39 cellular contexts compared by ENCODE assay signal in genomic region chr1:43001434-43001833, GRCh38.
"Had no signal": no experiment of that assay in that cellular context is flagged by ENCODE, and none has a peak within 500 bp of the region (broad histone marks: within the 10 kb centered on the region; RNA-seq: fewer than 3 reads in every experiment).

No MANE protein-coding gene starts in this region.

- FAIRE-seq: astrocyte, bronchial epithelial cell had no signal

- H3K9me3 ChIP-seq: adrenal gland, ascending aorta, body of pancreas, breast epithelium had no signal

- ATAC-seq: activated naive CD4-positive, alpha-beta T cell treated with anti-CD3 and anti-CD28 coated beads, Interleukin-2, amount 50 U/mL, for 72 hours; activated naive CD8-positive, alpha-beta T cell treated with anti-CD3 and anti-CD28 coated beads, Interleukin-2, amount 50 U/mL, for 24 hours; activated T-cell treated with anti-CD3 and anti-CD28 coated beads, Interleukin-2, amount 50 U/mL, for 4 hours; activated T-cell treated with anti-CD3 and anti-CD28 coated beads, Interleukin-2, amount 50 U/mL, for 72 hours; activated T-helper 17 cell treated with anti-CD3 and anti-CD28 coated beads, Interleukin-2, amount 50 U/mL, for 72 hours; body of pancreas had no signal

- H3K27ac Mint-ChIP-seq: activated naive CD4-positive, alpha-beta T cell treated with anti-CD3 and anti-CD28 coated beads for 36 hours; activated naive CD4-positive, alpha-beta T cell treated with anti-CD3 and anti-CD28 coated beads, Interleukin-2, amount 10 ng/mL, durations not matched to agents 7 days and 5 days; activated naive CD4-positive, alpha-beta T cell treated with anti-CD3 and anti-CD28 coated beads, Interleukin-2, amount 50 U/mL, for 24 hours; activated naive CD4-positive, alpha-beta T cell treated with anti-CD3 and anti-CD28 coated beads, Interleukin-2, amount 50 U/mL, for 72 hours; activated naive CD8-positive, alpha-beta T cell; activated naive CD8-positive, alpha-beta T cell treated with anti-CD3 and anti-CD28 coated beads for 36 hours; activated naive CD8-positive, alpha-beta T cell treated with anti-CD3 and anti-CD28 coated beads, Interleukin-2, amount 10 ng/mL, durations not matched to agents 7 days and 5 days; activated naive CD8-positive, alpha-beta T cell treated with anti-CD3 and anti-CD28 coated beads, Interleukin-2, amount 50 U/mL, for 24 hours; activated T-cell treated with anti-CD3 and anti-CD28 coated beads, Interleukin-2, amount 50 U/mL, for 24 hours; activated T-cell treated with anti-CD3 and anti-CD28 coated beads, Interleukin-2, amount 50 U/mL, for 72 hours; activated T-helper 1 cell treated with anti-CD3 and anti-CD28 coated beads, Interleukin-12 subunit alpha, Interleukin-12 subunit beta, Interleukin-2, Interleukin-4 antibody, amounts not matched to agents 30 ng/mL and 10 ng/mL and 1 ng/mL, durations not matched to agents 14 hours and 24 hours and 36 hours; activated T-helper 17 cell treated with anti-CD3 and anti-CD28 coated beads, Interleukin-2, amount 50 U/mL, for 72 hours; activated T-helper 2 cell treated with anti-CD3 and anti-CD28 coated beads, Interferon-gamma antibody, Interleukin-2, Interleukin-4, amounts not matched to agents 10 μg/mL and 5 μg/mL and 100 μg/mL, durations not matched to agents 14 hours and 24 hours and 36 hours; brain had no signal

- H3K36me3 ChIP-seq: adrenal gland, ascending aorta, brain microvascular endothelial cell, breast epithelium, cardiac muscle cell had no signal

- DNase-seq: activated effector memory CD4-positive, alpha-beta T cell treated with anti-CD3 and anti-CD28 coated beads, Interleukin-2, amount 50 U/mL, for 16 hours; activated effector memory CD4-positive, alpha-beta T cell treated with Interleukin-2 at 50 U/mL for 16 hours; activated gamma-delta T cell; activated gamma-delta T cell treated with Interleukin-2 at 50 U/mL for 16 hours; activated naive CD4-positive, alpha-beta T cell; activated naive CD4-positive, alpha-beta T cell treated with anti-CD3 and anti-CD28 coated beads for 36 hours; activated naive CD4-positive, alpha-beta T cell treated with anti-CD3 and anti-CD28 coated beads, Interleukin-2, amount 10 ng/mL, durations not matched to agents 7 days and 5 days; activated naive CD4-positive, alpha-beta T cell treated with anti-CD3 and anti-CD28 coated beads, Interleukin-2, amount 50 U/mL, for 16 hours; activated naive CD4-positive, alpha-beta T cell treated with Interleukin-2 at 50 U/mL for 16 hours; activated naive CD8-positive, alpha-beta T cell treated with anti-CD3 and anti-CD28 coated beads for 36 hours; activated naive CD8-positive, alpha-beta T cell treated with anti-CD3 and anti-CD28 coated beads, Interleukin-2, amount 10 ng/mL, durations not matched to agents 7 days and 5 days; activated naive CD8-positive, alpha-beta T cell treated with anti-CD3 and anti-CD28 coated beads, Interleukin-2, amount 50 U/mL, for 24 hours; activated T-cell treated with anti-CD3 and anti-CD28 coated beads, Interleukin-2, amount 50 U/mL, for 1 hour; activated T-cell treated with anti-CD3 and anti-CD28 coated beads, Interleukin-2, amount 50 U/mL, for 24 hours; activated T-cell treated with anti-CD3 and anti-CD28 coated beads, Interleukin-2, amount 50 U/mL, for 4 hours; activated T-cell treated with anti-CD3 and anti-CD28 coated beads, Interleukin-2, amount 50 U/mL, for 48 hours; activated T-cell treated with anti-CD3 and anti-CD28 coated beads, Interleukin-2, amount 50 U/mL, for 72 hours; adrenal gland; amniotic stem cell; amygdala; anterior cingulate cortex; aorta; body of pancreas; brain microvascular endothelial cell; central memory CD4-positive, alpha-beta T cell; cerebellar nuclear complex had no signal

- H3K27me3 ChIP-seq: adrenal gland, ascending aorta, body of pancreas, brain microvascular endothelial cell, breast epithelium, cardiac muscle cell had no signal

- H3K36me3 Mint-ChIP-seq: activated naive CD4-positive, alpha-beta T cell treated with anti-CD3 and anti-CD28 coated beads, Interleukin-2, amount 10 ng/mL, durations not matched to agents 7 days and 5 days; activated naive CD4-positive, alpha-beta T cell treated with anti-CD3 and anti-CD28 coated beads, Interleukin-2, amount 50 U/mL, for 24 hours; activated naive CD4-positive, alpha-beta T cell treated with anti-CD3 and anti-CD28 coated beads, Interleukin-2, amount 50 U/mL, for 72 hours; activated naive CD8-positive, alpha-beta T cell; activated naive CD8-positive, alpha-beta T cell treated with anti-CD3 and anti-CD28 coated beads for 36 hours; activated naive CD8-positive, alpha-beta T cell treated with anti-CD3 and anti-CD28 coated beads, Interleukin-2, amount 10 ng/mL, durations not matched to agents 7 days and 5 days; brain had no signal

- H3K9me3 Mint-ChIP-seq: activated naive CD4-positive, alpha-beta T cell treated with anti-CD3 and anti-CD28 coated beads for 36 hours; activated naive CD4-positive, alpha-beta T cell treated with anti-CD3 and anti-CD28 coated beads, Interleukin-2, amount 10 ng/mL, durations not matched to agents 7 days and 5 days; activated naive CD4-positive, alpha-beta T cell treated with anti-CD3 and anti-CD28 coated beads, Interleukin-2, amount 50 U/mL, for 24 hours; activated naive CD4-positive, alpha-beta T cell treated with anti-CD3 and anti-CD28 coated beads, Interleukin-2, amount 50 U/mL, for 72 hours; activated naive CD8-positive, alpha-beta T cell treated with anti-CD3 and anti-CD28 coated beads for 36 hours; activated naive CD8-positive, alpha-beta T cell treated with anti-CD3 and anti-CD28 coated beads, Interleukin-2, amount 10 ng/mL, durations not matched to agents 7 days and 5 days; activated naive CD8-positive, alpha-beta T cell treated with anti-CD3 and anti-CD28 coated beads, Interleukin-2, amount 50 U/mL, for 24 hours; activated T-cell treated with anti-CD3 and anti-CD28 coated beads, Interleukin-2, amount 50 U/mL, for 24 hours; activated T-cell treated with anti-CD3 and anti-CD28 coated beads, Interleukin-2, amount 50 U/mL, for 4 hours; activated T-cell treated with anti-CD3 and anti-CD28 coated beads, Interleukin-2, amount 50 U/mL, for 72 hours; activated T-helper 1 cell treated with anti-CD3 and anti-CD28 coated beads, Interleukin-12 subunit alpha, Interleukin-12 subunit beta, Interleukin-2, Interleukin-4 antibody, amounts not matched to agents 30 ng/mL and 10 ng/mL and 1 ng/mL, durations not matched to agents 14 hours and 24 hours and 36 hours; activated T-helper 17 cell treated with anti-CD3 and anti-CD28 coated beads, Interleukin-2, amount 50 U/mL, for 72 hours; activated T-helper 2 cell treated with anti-CD3 and anti-CD28 coated beads, Interferon-gamma antibody, Interleukin-2, Interleukin-4, amounts not matched to agents 10 μg/mL and 5 μg/mL and 100 μg/mL, durations not matched to agents 14 hours and 24 hours and 36 hours; central memory CD8-positive, alpha-beta T cell had no signal

- H3K27me3 Mint-ChIP-seq: activated naive CD4-positive, alpha-beta T cell treated with anti-CD3 and anti-CD28 coated beads, Interleukin-2, amount 50 U/mL, for 24 hours; activated naive CD8-positive, alpha-beta T cell; activated naive CD8-positive, alpha-beta T cell treated with anti-CD3 and anti-CD28 coated beads for 36 hours; activated naive CD8-positive, alpha-beta T cell treated with anti-CD3 and anti-CD28 coated beads, Interleukin-2, amount 10 ng/mL, durations not matched to agents 7 days and 5 days; activated naive CD8-positive, alpha-beta T cell treated with anti-CD3 and anti-CD28 coated beads, Interleukin-2, amount 50 U/mL, for 24 hours; activated T-cell treated with anti-CD3 and anti-CD28 coated beads, Interleukin-2, amount 50 U/mL, for 24 hours; activated T-helper 17 cell treated with anti-CD3 and anti-CD28 coated beads, Interleukin-2, amount 50 U/mL, for 72 hours; central memory CD8-positive, alpha-beta T cell had no signal

- H3K4me1 Mint-ChIP-seq: activated naive CD4-positive, alpha-beta T cell treated with anti-CD3 and anti-CD28 coated beads, Interleukin-2, amount 50 U/mL, for 24 hours; activated naive CD8-positive, alpha-beta T cell treated with anti-CD3 and anti-CD28 coated beads for 36 hours; central memory CD8-positive, alpha-beta T cell had no signal

- H3K4me3 Mint-ChIP-seq: activated naive CD4-positive, alpha-beta T cell treated with anti-CD3 and anti-CD28 coated beads for 36 hours; activated naive CD4-positive, alpha-beta T cell treated with anti-CD3 and anti-CD28 coated beads, Interleukin-2, amount 10 ng/mL, durations not matched to agents 7 days and 5 days; activated naive CD4-positive, alpha-beta T cell treated with anti-CD3 and anti-CD28 coated beads, Interleukin-2, amount 50 U/mL, for 24 hours; activated naive CD8-positive, alpha-beta T cell; activated naive CD8-positive, alpha-beta T cell treated with anti-CD3 and anti-CD28 coated beads for 36 hours; activated naive CD8-positive, alpha-beta T cell treated with anti-CD3 and anti-CD28 coated beads, Interleukin-2, amount 10 ng/mL, durations not matched to agents 7 days and 5 days; activated naive CD8-positive, alpha-beta T cell treated with anti-CD3 and anti-CD28 coated beads, Interleukin-2, amount 50 U/mL, for 24 hours; activated T-cell treated with anti-CD3 and anti-CD28 coated beads, Interleukin-2, amount 50 U/mL, for 24 hours; activated T-cell treated with anti-CD3 and anti-CD28 coated beads, Interleukin-2, amount 50 U/mL, for 4 hours; activated T-cell treated with anti-CD3 and anti-CD28 coated beads, Interleukin-2, amount 50 U/mL, for 72 hours; activated T-helper 1 cell treated with anti-CD3 and anti-CD28 coated beads, Interleukin-12 subunit alpha, Interleukin-12 subunit beta, Interleukin-2, Interleukin-4 antibody, amounts not matched to agents 30 ng/mL and 10 ng/mL and 1 ng/mL, durations not matched to agents 14 hours and 24 hours and 36 hours; activated T-helper 17 cell treated with anti-CD3 and anti-CD28 coated beads, Interleukin-2, amount 50 U/mL, for 72 hours; brain; central memory CD8-positive, alpha-beta T cell had no signal

- H3K4me3 ChIP-seq: adrenal gland, ascending aorta, body of pancreas, breast epithelium, cardiac muscle cell had no signal

- H3K4me1 ChIP-seq: adrenal gland, ascending aorta, body of pancreas, breast epithelium had no signal

- H3K27ac ChIP-seq: adrenal gland, ascending aorta, body of pancreas, brain microvascular endothelial cell, breast epithelium, cardiac muscle cell had no signal
